Comparison of ENCODE assay signal across 8 cellular contexts in genomic region chr1:78045850-78046778, GRCh38. TPM values are rescaled to one million over a fixed set of nuclear protein-coding genes. Genes with fewer than 3 reads are reported as not detected.
DNase-seq lines count a peak whose midpoint lies in the region; ATAC-seq and TF ChIP-seq lines count a peak whose summit lies in the region.

Gene GIPC2, plus strand, starts transcription at chr1:78045966. Its CDS starts 129 bp downstream, at chr1:78046095.

- peak within 1 kb of the TSS; percentile 47 for H3K4me3 ChIP-seq in CD8-positive, alpha-beta memory T cell (ENCODE audit: low read length)
- H3K4me3 ChIP-seq in heart right ventricle: peak within 1 kb of the TSS; percentile 64 to 93 (median 77)

- intact Hi-C loops in heart right ventricle (cut with DNase I): loop anchor here in 6 of 10 donors (2.0 to 10.0 kb wide), 8 partner anchors 39 to 71 kb away; partner anchors contain the start of genes FUBP1 (in 3 of the 6) and DNAJB4 (in 2 of the 6)

- no peak for TF ChIP-seq CTCF in heart right ventricle (IDR thresholded peaks at IDR 0.05)
- no peak for TF ChIP-seq CTCF in progenitor cell of endocrine pancreas (IDR thresholded peaks at IDR 0.05; ENCODE audit: unreplicated experiment)

- no peak within 1 kb of the TSS for H3K27ac ChIP-seq in CD8-positive, alpha-beta memory T cell (ENCODE audit: low read depth, low read length)
- peak within 1 kb of the TSS in 9 of 10 donors; percentile 64 to 88 (median 81) for H3K27ac ChIP-seq in heart right ventricle

- no peaks in the 10 kb centered on the region for H3K36me3 ChIP-seq in CD8-positive, alpha-beta memory T cell (ENCODE audit: insufficient read depth, low read length)
- no peaks in the 10 kb centered on the region for H3K36me3 ChIP-seq in heart right ventricle

- peak within 1 kb of the TSS in 2 of 8 donors; percentile 11 to 83 for H3K27ac Mint-ChIP-seq in CD8-positive, alpha-beta memory T cell
- peak within 1 kb of the TSS; percentile 52 for H3K27ac Mint-ChIP-seq in activated T-helper 17 cell treated with anti-CD3 and anti-CD28 coated beads, Interleukin-2, amount 50 U/mL, for 72 hours
- peak within 1 kb of the TSS; percentile 96 for H3K27ac Mint-ChIP-seq in progenitor cell of endocrine pancreas

- H3K36me3 Mint-ChIP-seq in CD8-positive, alpha-beta memory T cell: peaks cover 0 to 3% (median 0%) of the 10 kb centered on the region in 3 donors
- H3K36me3 Mint-ChIP-seq in activated T-helper 17 cell treated with anti-CD3 and anti-CD28 coated beads, Interleukin-2, amount 50 U/mL, for 72 hours (ENCODE audit: low read depth): no peaks in the 10 kb centered on the region
- H3K36me3 Mint-ChIP-seq in progenitor cell of endocrine pancreas (ENCODE audit: insufficient read depth): no peaks in the 10 kb centered on the region

- peaks cover 7% of the 10 kb centered on the region for H3K4me1 ChIP-seq in CD8-positive, alpha-beta memory T cell (ENCODE audit: insufficient read depth, low read length)
- H3K4me1 ChIP-seq in heart right ventricle: peaks cover 0 to 55% (median 32%) of the 10 kb centered on the region in 9 donors

- peaks cover 17 to 25% (median 18%) of the 10 kb centered on the region in 3 donors for H3K4me1 Mint-ChIP-seq in CD8-positive, alpha-beta memory T cell
- peaks cover 13% of the 10 kb centered on the region for H3K4me1 Mint-ChIP-seq in activated T-helper 17 cell treated with anti-CD3 and anti-CD28 coated beads, Interleukin-2, amount 50 U/mL, for 72 hours
- peaks cover 17% of the 10 kb centered on the region for H3K4me1 Mint-ChIP-seq in progenitor cell of endocrine pancreas (ENCODE audit: low read depth)

- peaks cover 18% of the 10 kb centered on the region for H3K27me3 ChIP-seq in CD8-positive, alpha-beta memory T cell (ENCODE audit: insufficient read depth, low read length, poor library complexity, severe bottlenecking)
- peaks cover 0 to 38% (median 0%) of the 10 kb centered on the region in 7 donors for H3K27me3 ChIP-seq in heart right ventricle

- DNase-seq in CD8-positive, alpha-beta memory T cell: peak in 3 of 5 donors; percentile 7 to 45 (median 21)
- DNase-seq in heart right ventricle: peak; percentile 24 to 49
- DNase-seq in progenitor cell of endocrine pancreas (ENCODE audit: low spot score, unreplicated experiment): peak; percentile 42
- DNase-seq in UCSD-AML1 (lab: John Stamatoyannopoulos, UW; ENCODE audit: unreplicated experiment): no peak
- no peak for DNase-seq in NCI-H1092 (lab: John Stamatoyannopoulos, UW)
- DNase-seq in T-helper 9 cell: no peak

- H3K4me3 Mint-ChIP-seq in CD8-positive, alpha-beta memory T cell: peak within 1 kb of the TSS; percentile 65 to 86 (median 80)
- peak within 1 kb of the TSS; percentile 70 for H3K4me3 Mint-ChIP-seq in activated T-helper 17 cell treated with anti-CD3 and anti-CD28 coated beads, Interleukin-2, amount 50 U/mL, for 72 hours
- H3K4me3 Mint-ChIP-seq in progenitor cell of endocrine pancreas (ENCODE audit: low read depth): peak within 1 kb of the TSS; percentile 89

- 2% methylated on average over 91 of the region's 91 CpGs for WGBS in heart right ventricle, 2 donors

- CTCF ChIA-PET in CD8-positive, alpha-beta memory T cell (lab: Charles Lee): interaction anchor here (1.2 kb wide), 1 partner anchor 68 kb away, joined by 3 read pairs; the partner anchor contains the start of gene FUBP1

- ATAC-seq in HG03175 (IDR thresholded peaks at IDR 0.05; ENCODE audit: unreplicated experiment) (peak; percentile 46), heart right ventricle (peak; percentile 60 to 79 (median 68))
- ATAC-seq in activated T-helper 17 cell treated with anti-CD3 and anti-CD28 coated beads, Interleukin-2, amount 50 U/mL, for 72 hours (replicated peaks): peak; percentile 68

- H3K27me3 Mint-ChIP-seq in CD8-positive, alpha-beta memory T cell: peaks cover 25 to 44% of the 10 kb centered on the region in 2 donors
- H3K27me3 Mint-ChIP-seq in activated T-helper 17 cell treated with anti-CD3 and anti-CD28 coated beads, Interleukin-2, amount 50 U/mL, for 72 hours: peaks cover 31% of the 10 kb centered on the region
- peaks cover 18% of the 10 kb centered on the region for H3K27me3 Mint-ChIP-seq in progenitor cell of endocrine pancreas

- H3K9me3 ChIP-seq in CD8-positive, alpha-beta memory T cell (ENCODE audit: low read length): no peaks in the 10 kb centered on the region
- H3K9me3 ChIP-seq in heart right ventricle: no peaks in the 10 kb centered on the region

- POLR2A ChIA-PET in CD8-positive, alpha-beta memory T cell (lab: Charles Lee): interaction anchor here (0.7 kb wide), 1 partner anchor 68 kb away, joined by 3 read pairs; the partner anchor contains the start of gene FUBP1

- H3K9me3 Mint-ChIP-seq in CD8-positive, alpha-beta memory T cell: no peaks in the 10 kb centered on the region
- H3K9me3 Mint-ChIP-seq in activated T-helper 17 cell treated with anti-CD3 and anti-CD28 coated beads, Interleukin-2, amount 50 U/mL, for 72 hours: no peaks in the 10 kb centered on the region
- H3K9me3 Mint-ChIP-seq in progenitor cell of endocrine pancreas (ENCODE audit: low read depth): no peaks in the 10 kb centered on the region

RNA-seq across cellular contexts. Expression of gene GIPC2, which starts in this region (rescaled TPM):
- under 1 TPM; 0.24 to 0.35 TPM for total RNA-seq in CD8-positive, alpha-beta memory T cell
- 0.40 TPM for polyA plus RNA-seq in CD8-positive, alpha-beta memory T cell
- total RNA-seq in activated T-helper 17 cell treated with anti-CD3 and anti-CD28 coated beads, Interleukin-2, amount 50 U/mL, for 72 hours: under 1 TPM; 0.35 to 0.50 TPM
- 1 to 10 TPM; 1.3 to 7.4 (median 3.7) TPM for total RNA-seq in heart right ventricle
- polyA plus RNA-seq in heart right ventricle: 1 to 10 TPM; 1.8 to 2.9 TPM
- total RNA-seq in progenitor cell of endocrine pancreas: 3.0 and 4.2 TPM in 2 replicates

Comparison
In these comparisons a context has a peak if more than half of its experiments do, and no peak if none do; other contexts are left out.
1. Peak in DNase-seq and H3K4me3 ChIP-seq in CD8-positive, alpha-beta memory T cell; RNA of the gene not detected or under 1 TPM.
2. Peak in ATAC-seq in activated T-helper 17 cell treated with anti-CD3 and anti-CD28 coated beads, Interleukin-2, amount 50 U/mL, for 72 hours; RNA of the gene not detected or under 1 TPM.
3. DNase-seq: peak in heart right ventricle (2 of 2) and progenitor cell of endocrine pancreas (single experiment); none in UCSD-AML1 (single experiment), NCI-H1092 (single experiment) and T-helper 9 cell (single experiment).
4. Peak in every context shown above with its lines, with median percentiles within 50 percentile points of each other: H3K4me3 Mint-ChIP-seq and ATAC-seq.